Comparison of ENCODE assay signal across 1 cellular context in the genomic region with DNA sequence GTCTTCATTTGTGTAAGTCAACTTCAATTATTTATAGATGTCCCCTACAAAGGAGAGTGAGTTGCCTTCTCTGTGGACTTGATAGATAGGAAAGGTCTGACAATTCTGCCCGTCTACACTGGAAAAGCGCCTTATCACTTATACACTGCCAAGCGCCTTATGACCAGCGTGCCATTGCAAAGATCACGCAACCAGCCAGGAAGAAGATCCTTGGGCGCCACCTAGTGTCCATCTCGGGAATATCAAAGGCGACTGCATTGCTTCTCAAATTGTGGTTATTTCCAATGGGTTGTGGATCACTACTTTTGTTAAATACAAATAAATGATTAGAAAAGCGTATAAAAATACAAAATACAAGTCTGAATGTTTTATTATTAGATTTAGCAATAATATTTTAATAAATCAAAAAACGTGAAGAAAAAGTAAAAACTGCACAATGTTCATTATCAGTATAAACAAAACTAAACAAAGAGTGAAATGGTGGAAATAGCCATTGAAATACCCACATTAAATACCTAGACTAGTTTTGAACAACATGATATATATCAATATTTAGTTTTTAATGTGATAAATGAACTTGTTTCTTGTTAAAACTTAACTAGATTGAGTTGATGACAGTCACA.
TF ChIP-seq lines count a peak whose summit lies in the region.

No MANE protein-coding gene starts in this region.

TF ChIP-seq in IMR-90, 13 proteins besides CTCF, POLR2A, EP300 and RAD21:
- TF ChIP-seq CEBPB (IDR thresholded peaks at IDR 0.05; ENCODE audit: low read depth, low read length): peak; percentile 63; the same call in 1 of the 2 replicates
- TF ChIP-seq MXI1 (IDR thresholded peaks at IDR 0.05; ENCODE audit: borderline replicate concordance, low read depth, low read length): no peak
- no peak for TF ChIP-seq RFX5 (IDR thresholded peaks at IDR 0.05; ENCODE audit: low read depth, low read length)
- TF ChIP-seq SMC3 (IDR thresholded peaks at IDR 0.05; ENCODE audit: low read depth, low read length): peak; percentile 83
- TF ChIP-seq MAFK (IDR thresholded peaks at IDR 0.05; ENCODE audit: low read depth, low read length): no peak
- TF ChIP-seq CHD1 (IDR thresholded peaks at IDR 0.05; ENCODE audit: low read depth, low read length): no peak
- TF ChIP-seq, protein P1, sequence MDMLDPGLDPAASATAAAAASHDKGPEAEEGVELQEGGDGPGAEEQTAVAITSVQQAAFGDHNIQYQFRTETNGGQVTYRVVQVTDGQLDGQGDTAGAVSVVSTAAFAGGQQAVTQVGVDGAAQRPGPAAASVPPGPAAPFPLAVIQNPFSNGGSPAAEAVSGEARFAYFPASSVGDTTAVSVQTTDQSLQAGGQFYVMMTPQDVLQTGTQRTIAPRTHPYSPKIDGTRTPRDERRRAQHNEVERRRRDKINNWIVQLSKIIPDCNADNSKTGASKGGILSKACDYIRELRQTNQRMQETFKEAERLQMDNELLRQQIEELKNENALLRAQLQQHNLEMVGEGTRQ (IDR thresholded peaks at IDR 0.05; ENCODE audit: low read depth, low read length): no peak
